In genomic region chr14:52661314-52661713, GRCh38 we compare ENCODE assay signal across 14 cellular contexts. TPM values are rescaled to one million over a fixed set of nuclear protein-coding genes. Genes with fewer than 3 reads are reported as not detected.
A peak's percentile ranks its signal among the peaks of the same experiment; 100 is the strongest.
DNase-seq lines count a peak whose midpoint lies in the region; ATAC-seq and FAIRE-seq lines count a peak whose summit lies in the region.
"Had no signal": no experiment of that assay in that cellular context is flagged by ENCODE, and none has a peak within 500 bp of the region (broad histone marks: within the 10 kb centered on the region; RNA-seq: fewer than 3 reads in every experiment).

No MANE protein-coding gene starts in this region.

- no peaks in the 10 kb centered on the region for H3K27me3 Mint-ChIP-seq in activated T-cell treated with anti-CD3 and anti-CD28 coated beads, Interleukin-2, amount 50 U/mL, for 72 hours (ENCODE audit: low read depth)
- no peaks in the 10 kb centered on the region for H3K27me3 Mint-ChIP-seq in activated T-helper 17 cell treated with anti-CD3 and anti-CD28 coated beads, Interleukin-2, amount 50 U/mL, for 72 hours
- H3K27me3 Mint-ChIP-seq: CD4-positive, CD25-positive, alpha-beta regulatory T cell had no signal

- H3K9me3 Mint-ChIP-seq in activated T-cell treated with anti-CD3 and anti-CD28 coated beads, Interleukin-2, amount 50 U/mL, for 72 hours, result no peaks in the 10 kb centered on the region
- H3K9me3 Mint-ChIP-seq in activated T-helper 17 cell treated with anti-CD3 and anti-CD28 coated beads, Interleukin-2, amount 50 U/mL, for 72 hours, result no peaks in the 10 kb centered on the region
- H3K9me3 Mint-ChIP-seq: CD4-positive, CD25-positive, alpha-beta regulatory T cell had no signal

- peak in 1 of 2 donors; percentile 45 for ATAC-seq in activated T-cell treated with anti-CD3 and anti-CD28 coated beads, Interleukin-2, amount 50 U/mL, for 72 hours (replicated peaks in 1 of 2)
- peak; percentile 48 for ATAC-seq in activated T-helper 17 cell treated with anti-CD3 and anti-CD28 coated beads, Interleukin-2, amount 50 U/mL, for 72 hours (replicated peaks)
- no peak for ATAC-seq in GM21526 (IDR thresholded peaks at IDR 0.05; ENCODE audit: low FRiP score, unreplicated experiment)

- H3K4me3 Mint-ChIP-seq in activated T-cell treated with anti-CD3 and anti-CD28 coated beads, Interleukin-2, amount 50 U/mL, for 72 hours, result no peak overlapping the region
- H3K4me3 Mint-ChIP-seq in activated T-helper 17 cell treated with anti-CD3 and anti-CD28 coated beads, Interleukin-2, amount 50 U/mL, for 72 hours, result no peak overlapping the region
- H3K4me3 Mint-ChIP-seq: CD4-positive, CD25-positive, alpha-beta regulatory T cell had no signal

- no peak for DNase-seq in activated T-cell treated with anti-CD3 and anti-CD28 coated beads, Interleukin-2, amount 50 U/mL, for 72 hours
- DNase-seq in activated T-cell treated with anti-CD3 and anti-CD28 coated beads for 4 hours (no peak), NCI-H1436 treated with DMSO at 0.1 percent for 48 hours (lab: John Stamatoyannopoulos, UW) (peak; percentile 12), urothelium cell line (ENCODE audit: low spot score) (no peak), SIG-M5 treated with dmso at 0.1 percent for 504 hours (lab: John Stamatoyannopoulos, UW; ENCODE audit: unreplicated experiment) (no peak), HUDEP-2 (lab: John Stamatoyannopoulos, UW; ENCODE audit: unreplicated experiment in 76 of 76) (no peak)
- DNase-seq: ACHN; Calu3; CD4-positive, CD25-positive, alpha-beta regulatory T cell; DMS 273 treated with DMSO at 0.1 percent for 48 hours; IMR-90 had no signal

- peak overlapping the region; percentile 42 for H3K27ac Mint-ChIP-seq in activated T-cell treated with anti-CD3 and anti-CD28 coated beads, Interleukin-2, amount 50 U/mL, for 72 hours
- H3K27ac Mint-ChIP-seq in activated T-helper 17 cell treated with anti-CD3 and anti-CD28 coated beads, Interleukin-2, amount 50 U/mL, for 72 hours, result peak overlapping the region; percentile 7
- H3K27ac Mint-ChIP-seq: CD4-positive, CD25-positive, alpha-beta regulatory T cell had no signal

- FAIRE-seq in urothelium cell line (lab: Jason Lieb, UNC), result peak; percentile 88
- FAIRE-seq: H1 had no signal

- H3K4me1 Mint-ChIP-seq in activated T-cell treated with anti-CD3 and anti-CD28 coated beads, Interleukin-2, amount 50 U/mL, for 72 hours (ENCODE audit: low read depth), result peaks cover 10% of the 10 kb centered on the region
- peaks cover 4% of the 10 kb centered on the region for H3K4me1 Mint-ChIP-seq in activated T-helper 17 cell treated with anti-CD3 and anti-CD28 coated beads, Interleukin-2, amount 50 U/mL, for 72 hours

- H3K36me3 Mint-ChIP-seq in activated T-cell treated with anti-CD3 and anti-CD28 coated beads, Interleukin-2, amount 50 U/mL, for 72 hours (ENCODE audit: insufficient read depth in 2 of 2), result peaks cover 2 to 20% of the 10 kb centered on the region in 2 donors
- H3K36me3 Mint-ChIP-seq in activated T-helper 17 cell treated with anti-CD3 and anti-CD28 coated beads, Interleukin-2, amount 50 U/mL, for 72 hours (ENCODE audit: low read depth), result peaks cover 99% of the 10 kb centered on the region

RNA-seq across cellular contexts. Expression of gene ERO1A, which starts 34.0 kb away (rescaled TPM):
- 100 to 1,000 TPM in 1 of 2 donors, 10 to 100 TPM in 1; 84.8 to 107 TPM for total RNA-seq in activated T-cell treated with anti-CD3 and anti-CD28 coated beads, Interleukin-2, amount 50 U/mL, for 72 hours
- total RNA-seq in activated T-helper 17 cell treated with anti-CD3 and anti-CD28 coated beads, Interleukin-2, amount 50 U/mL, for 72 hours, result 100 to 1,000 TPM; 220 to 329 TPM

RNA-seq across cellular contexts. Expression of gene PSMC6, which starts 45.7 kb away (rescaled TPM):
- total RNA-seq in activated T-cell treated with anti-CD3 and anti-CD28 coated beads, Interleukin-2, amount 50 U/mL, for 72 hours, result 10 to 100 TPM; 90.0 to 91.1 TPM
- 100 to 1,000 TPM in 1 of 2 donors, 10 to 100 TPM in 1; 90.0 to 122 TPM for total RNA-seq in activated T-helper 17 cell treated with anti-CD3 and anti-CD28 coated beads, Interleukin-2, amount 50 U/mL, for 72 hours
